In the genomic region with DNA sequence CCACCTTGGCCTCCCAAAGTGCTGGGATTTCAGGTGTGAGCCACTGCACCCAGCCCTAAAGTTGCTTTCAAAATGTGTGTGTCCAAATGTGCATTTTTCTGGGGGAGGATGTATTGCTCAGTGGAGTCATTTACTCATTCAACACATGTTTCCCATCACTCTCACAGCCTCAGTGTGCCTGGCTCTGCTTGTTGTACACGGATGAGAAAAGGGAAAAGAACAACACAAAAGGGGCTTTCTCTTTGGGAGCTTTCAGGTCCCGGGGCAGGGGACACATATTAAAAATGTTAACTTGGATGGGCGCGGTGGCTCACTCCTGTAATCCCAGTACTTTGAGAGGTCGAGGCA, we compare ENCODE assay signal across 21 cellular contexts. TPM values are rescaled to one million over a fixed set of nuclear protein-coding genes. Genes with fewer than 3 reads are reported as not detected.
"Had no signal": no experiment of that assay in that cellular context is flagged by ENCODE, and none has a peak within 500 bp of the region (broad histone marks: within the 10 kb centered on the region; RNA-seq: fewer than 3 reads in every experiment).

No MANE protein-coding gene starts in this region.

- H3K36me3 Mint-ChIP-seq: memory B cell; naive thymus-derived CD4-positive, alpha-beta T cell; stimulated activated naive B cell treated with anti-CD40 and anti-IgM and Interleukin-4, amounts not matched to agents 10 μg/mL and 1 μg/mL and 100 μg/mL, for 72 hours had no signal

- DNase-seq: activated CD4-positive, CD25-positive, alpha-beta regulatory T cell treated with anti-CD3 and anti-CD28 coated beads, Interleukin-2, amount 50 U/mL, for 72 hours; activated naive CD4-positive, alpha-beta T cell treated with anti-CD3 and anti-CD28 coated beads for 36 hours; activated naive CD8-positive, alpha-beta T cell treated with anti-CD3 and anti-CD28 coated beads, Interleukin-2, amount 50 U/mL, for 24 hours; activated T-cell treated with anti-CD3 and anti-CD28 coated beads for 4 hours; central memory CD4-positive, alpha-beta T cell; colonic mucosa; glutamatergic neuron; kidney; mucosa of descending colon; naive thymus-derived CD4-positive, alpha-beta T cell; retina; stimulated activated CD4-positive, alpha-beta T cell treated with anti-CD3 and anti-CD28 coated beads, Interleukin-15, amount 100 ng/mL, for 24 hours; stimulated activated CD4-positive, alpha-beta T cell treated with anti-CD3 and anti-CD28 coated beads, Interleukin-4, amount 100 ng/mL, for 1 hour; stimulated activated naive B cell treated with anti-CD40 and anti-IgM and Interleukin-4, amounts not matched to agents 10 μg/mL and 1 μg/mL and 100 μg/mL, for 72 hours had no signal

- H3K36me3 ChIP-seq: colonic mucosa, left lung, neutrophil, tibial nerve had no signal

- H3K27ac Mint-ChIP-seq: activated naive CD4-positive, alpha-beta T cell treated with anti-CD3 and anti-CD28 coated beads for 36 hours; activated naive CD8-positive, alpha-beta T cell treated with anti-CD3 and anti-CD28 coated beads, Interleukin-2, amount 50 U/mL, for 24 hours; activated T-helper 17 cell treated with anti-CD3 and anti-CD28 coated beads, Interleukin-2, amount 50 U/mL, for 72 hours; memory B cell; stimulated activated naive B cell treated with anti-CD40 and anti-IgM and Interleukin-4, amounts not matched to agents 10 μg/mL and 1 μg/mL and 100 μg/mL, for 72 hours had no signal

- H3K4me3 Mint-ChIP-seq: activated naive CD4-positive, alpha-beta T cell treated with anti-CD3 and anti-CD28 coated beads for 36 hours; activated naive CD8-positive, alpha-beta T cell treated with anti-CD3 and anti-CD28 coated beads, Interleukin-2, amount 50 U/mL, for 24 hours; stimulated activated naive B cell treated with anti-CD40 and anti-IgM and Interleukin-4, amounts not matched to agents 10 μg/mL and 1 μg/mL and 100 μg/mL, for 72 hours had no signal

- H3K4me1 Mint-ChIP-seq: activated T-helper 17 cell treated with anti-CD3 and anti-CD28 coated beads, Interleukin-2, amount 50 U/mL, for 72 hours had no signal

- H3K4me3 ChIP-seq: colonic mucosa, left lung, mucosa of descending colon, skin epidermis, tibial nerve had no signal

- H3K27ac ChIP-seq: colonic mucosa, neutrophil had no signal

- H3K27me3 ChIP-seq: colonic mucosa had no signal

- ATAC-seq: activated naive CD8-positive, alpha-beta T cell treated with anti-CD3 and anti-CD28 coated beads, Interleukin-2, amount 50 U/mL, for 24 hours; activated T-helper 17 cell treated with anti-CD3 and anti-CD28 coated beads, Interleukin-2, amount 50 U/mL, for 72 hours; left lung; mucosa of descending colon; naive thymus-derived CD4-positive, alpha-beta T cell; stimulated activated naive B cell treated with anti-CD40 and anti-IgM and Interleukin-4, amounts not matched to agents 10 μg/mL and 1 μg/mL and 100 μg/mL, for 72 hours had no signal

- H3K9me3 Mint-ChIP-seq: activated naive CD4-positive, alpha-beta T cell treated with anti-CD3 and anti-CD28 coated beads for 36 hours; activated naive CD8-positive, alpha-beta T cell treated with anti-CD3 and anti-CD28 coated beads, Interleukin-2, amount 50 U/mL, for 24 hours; activated T-helper 17 cell treated with anti-CD3 and anti-CD28 coated beads, Interleukin-2, amount 50 U/mL, for 72 hours; memory B cell; naive thymus-derived CD4-positive, alpha-beta T cell; stimulated activated naive B cell treated with anti-CD40 and anti-IgM and Interleukin-4, amounts not matched to agents 10 μg/mL and 1 μg/mL and 100 μg/mL, for 72 hours had no signal

- H3K9me3 ChIP-seq: colonic mucosa, left lung, mucosa of descending colon, neutrophil, tibial nerve had no signal

- H3K4me1 ChIP-seq: colonic mucosa had no signal

RNA-seq across cellular contexts. Expression of gene PPL, which starts 1.7 kb away (rescaled TPM):
- total RNA-seq: activated T-helper 17 cell treated with anti-CD3 and anti-CD28 coated beads, Interleukin-2, amount 50 U/mL, for 72 hours; naive thymus-derived CD4-positive, alpha-beta T cell; T-helper 1 cell treated with Interleukin-12 subunit alpha and Interleukin-12 subunit beta and Interleukin-4 antibody, amounts not matched to agents 30 ng/mL and 1 ng/mL, for 36 hours had no signal

RNA-seq across cellular contexts. Expression of gene SEC14L5, which starts 19.5 kb away (rescaled TPM):
- total RNA-seq: activated naive CD4-positive, alpha-beta T cell treated with anti-CD3 and anti-CD28 coated beads for 36 hours; T-helper 1 cell treated with Interleukin-12 subunit alpha and Interleukin-12 subunit beta and Interleukin-4 antibody, amounts not matched to agents 30 ng/mL and 1 ng/mL, for 36 hours had no signal
